In genomic region chr6:52609968-52610367, GRCh38 we compare ENCODE assay signal across 19 cellular contexts. TPM values are rescaled to one million over a fixed set of nuclear protein-coding genes. Genes with fewer than 3 reads are reported as not detected.
DNase-seq lines count a peak whose midpoint lies in the region; ATAC-seq and TF ChIP-seq lines count a peak whose summit lies in the region.
"Had no signal": no experiment of that assay in that cellular context is flagged by ENCODE, and none has a peak within 500 bp of the region (broad histone marks: within the 10 kb centered on the region; RNA-seq: fewer than 3 reads in every experiment).

No MANE protein-coding gene starts in this region.

- H3K4me1 ChIP-seq in Peyer's patch: peaks cover 0 to 13% (median 5%) of the 10 kb centered on the region in 4 donors
- peaks cover 7% of the 10 kb centered on the region for H3K4me1 ChIP-seq in colonic mucosa

- peaks cover 6% of the 10 kb centered on the region for H3K4me1 Mint-ChIP-seq in MCF 10A (ENCODE audit: insufficient read depth, unreplicated experiment)

- H3K4me3 ChIP-seq in Peyer's patch (no peak overlapping the region), colonic mucosa (no peak overlapping the region)
- H3K4me3 ChIP-seq: GM23248 had no signal

- H3K27ac Mint-ChIP-seq in MCF 10A (ENCODE audit: low read depth, unreplicated experiment): no peak overlapping the region
- H3K27ac Mint-ChIP-seq: CD14-positive monocyte had no signal

- H3K9me3 ChIP-seq in Peyer's patch (no peaks in the 10 kb centered on the region), colonic mucosa (no peaks in the 10 kb centered on the region)

- no peak overlapping the region for H3K4me3 Mint-ChIP-seq in MCF 10A (ENCODE audit: unreplicated experiment)
- H3K4me3 Mint-ChIP-seq: CD14-positive monocyte had no signal

- H3K9me3 Mint-ChIP-seq in MCF 10A (ENCODE audit: unreplicated experiment): peaks cover 11% of the 10 kb centered on the region

- TF ChIP-seq CTCF in C4-2B (conservative IDR thresholded peaks at IDR 0.05) (no peak), Peyer's patch (IDR thresholded peaks at IDR 0.05) (peak in 3 of 6 experiments; percentile 18 to 45 (median 39)), colonic mucosa (IDR thresholded peaks at IDR 0.05) (no peak), MCF 10A (IDR thresholded peaks at IDR 0.05; ENCODE audit: unreplicated experiment) (no peak)

- POLR2A ChIA-PET in MCF 10A (lab: Yijun Ruan, JAX): interaction anchor here (0.6 kb wide), 1 partner anchor 411 kb away, joined by 3 read pairs; no protein-coding TSS in a partner anchor

- H3K27ac ChIP-seq in C4-2B: peak overlapping the region; percentile 61; the same call in 1 of the 2 replicates
- H3K27ac ChIP-seq in Peyer's patch: peak overlapping the region in 3 of 4 donors; percentile 42 to 84 (median 61)
- peak overlapping the region; percentile 65 for H3K27ac ChIP-seq in colonic mucosa
- H3K27ac ChIP-seq: KMS-11 had no signal

- BruUV-seq in MCF 10A (replicated peaks; lab: Mats Ljungman, UMichigan): no TSS peak

- H3K27me3 ChIP-seq in Peyer's patch: no peaks in the 10 kb centered on the region
- no peaks in the 10 kb centered on the region for H3K27me3 ChIP-seq in colonic mucosa

- H3K36me3 ChIP-seq in Peyer's patch: no peaks in the 10 kb centered on the region
- H3K36me3 ChIP-seq in colonic mucosa: no peaks in the 10 kb centered on the region

- H3K36me3 Mint-ChIP-seq in MCF 10A (ENCODE audit: insufficient read depth, unreplicated experiment): no peaks in the 10 kb centered on the region
- H3K36me3 Mint-ChIP-seq: CD14-positive monocyte had no signal

- TF ChIP-seq POLR2A in Peyer's patch (IDR thresholded peaks at IDR 0.05): no peak

- ATAC-seq in left colon: peak; percentile 80
- no peak for ATAC-seq in GM21825 (IDR thresholded peaks at IDR 0.05; ENCODE audit: unreplicated experiment)
- no peak for ATAC-seq in GM19023 (IDR thresholded peaks at IDR 0.05; ENCODE audit: unreplicated experiment)

- CTCF ChIA-PET in MCF 10A (lab: Yijun Ruan, JAX): interaction anchor here (0.5 to 1.3 kb wide), 2 partner anchors 20 to 981 kb away, joined by 3 to 4 read pairs; no protein-coding TSS in a partner anchor

- no peaks in the 10 kb centered on the region for H3K27me3 Mint-ChIP-seq in MCF 10A (ENCODE audit: insufficient read depth, unreplicated experiment)

- intact Hi-C loops in colonic mucosa (cut with DNase I) (no loop called here), left colon (cut with DNase I, micrococcal nuclease) (no loop called here), MCF 10A (cut with micrococcal nuclease) (no loop called here)

- DNase-seq in Peyer's patch (no peak), colonic mucosa (peak; percentile 40), left colon (no peak), cerebellum (ENCODE audit: low spot score) (no peak), MCF 10A (ENCODE audit: unreplicated experiment) (no peak)
- DNase-seq: COR-L47, MM.1S, NCI-H1105, NCI-H1930, NCI-H2171, NCI-H446 treated with DMSO at 0.1 percent for 48 hours, NCI-H82, SHP77 treated with DMSO at 0.1 percent for 48 hours had no signal

- no peak overlapping the region for H3K9ac ChIP-seq in colonic mucosa (ENCODE audit: low read depth in 2 of 2, low read length in 2 of 2)
- H3K9ac ChIP-seq: GM23248, KMS-11 had no signal

RNA-seq across cellular contexts. Expression of gene TRAM2, which starts 33.1 kb away (rescaled TPM):
- 10 to 100 TPM in 3 of 4 donors, 1 to 10 TPM in 1; 8.3 to 17.7 (median 14.7) TPM for total RNA-seq in Peyer's patch
- 10 to 100 TPM; 19.1 to 21.2 TPM for total RNA-seq in colonic mucosa
- 10 to 100 TPM; 15.3 to 23.7 TPM for total RNA-seq in left colon
- 4.6 TPM for total RNA-seq in cerebellum
- 9.9 and 10.1 TPM in 2 replicates for total RNA-seq in MCF 10A (2022)
